ENCODE assay signal across 1 cellular context in genomic region chr3:16490062-16490641, GRCh38.
A peak's percentile ranks its signal among the peaks of the same experiment; 100 is the strongest.
TF ChIP-seq lines count a peak whose summit lies in the region.

No MANE protein-coding gene starts in this region.

TF ChIP-seq in SK-N-SH, 30 proteins besides CTCF, POLR2A, EP300 and RAD21:
- peak; percentile 54 for TF ChIP-seq GATA2 (CRISPR knock-in tag; IDR thresholded peaks at IDR 0.05)
- no peak for TF ChIP-seq REST (IDR thresholded peaks at IDR 0.05; ENCODE audit: low read depth, low read length)
- TF ChIP-seq FOXJ3 (CRISPR knock-in tag; IDR thresholded peaks at IDR 0.05) = peak; percentile 58; the same call in 1 of the 2 replicates
- TF ChIP-seq RCOR1 (IDR thresholded peaks at IDR 0.05; ENCODE audit: low read length) = 0 out of 2 replicates have a peak, but pooled peaks have one; percentile 28
